ENCODE assay signal across 8 cellular contexts in the genomic region with DNA sequence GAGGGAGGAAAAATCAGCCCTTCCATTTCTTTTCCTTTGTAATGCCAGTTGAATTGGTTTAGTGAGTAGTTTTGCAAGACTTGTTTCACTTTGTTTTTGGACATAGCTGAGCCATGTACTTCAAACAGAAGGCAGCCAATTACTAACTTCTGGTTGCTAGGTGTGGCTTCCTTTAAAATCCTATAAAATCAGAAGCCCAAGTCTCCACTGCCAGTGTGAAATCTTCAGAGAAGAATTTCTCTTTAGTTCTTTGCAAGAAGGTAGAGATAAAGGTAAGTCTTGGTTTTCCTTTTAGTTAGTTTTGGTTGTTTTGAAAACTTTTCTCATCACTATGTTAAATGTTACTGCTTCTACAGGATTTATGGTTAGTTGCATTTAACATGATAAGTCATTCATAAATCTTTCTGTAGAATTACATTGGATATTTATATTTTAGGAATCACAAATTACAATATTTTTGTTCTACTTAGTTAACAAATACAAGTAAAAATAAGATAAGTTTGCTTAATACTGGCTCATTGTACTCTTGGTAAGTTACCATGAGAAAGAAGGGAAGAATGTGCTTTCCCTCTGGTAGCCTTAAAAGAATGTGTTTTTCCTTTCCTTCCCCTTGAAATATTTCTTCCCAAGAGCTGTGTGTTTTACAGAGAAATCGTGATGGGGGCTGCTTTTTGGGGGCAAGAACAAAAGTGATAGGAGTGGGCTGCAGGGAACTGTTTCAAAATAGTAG. TPM values are rescaled to one million over a fixed set of nuclear protein-coding genes. Genes with fewer than 3 reads are reported as not detected.
DNase-seq lines count a peak whose midpoint lies in the region; ATAC-seq and TF ChIP-seq lines count a peak whose summit lies in the region.

A gene with protein sequence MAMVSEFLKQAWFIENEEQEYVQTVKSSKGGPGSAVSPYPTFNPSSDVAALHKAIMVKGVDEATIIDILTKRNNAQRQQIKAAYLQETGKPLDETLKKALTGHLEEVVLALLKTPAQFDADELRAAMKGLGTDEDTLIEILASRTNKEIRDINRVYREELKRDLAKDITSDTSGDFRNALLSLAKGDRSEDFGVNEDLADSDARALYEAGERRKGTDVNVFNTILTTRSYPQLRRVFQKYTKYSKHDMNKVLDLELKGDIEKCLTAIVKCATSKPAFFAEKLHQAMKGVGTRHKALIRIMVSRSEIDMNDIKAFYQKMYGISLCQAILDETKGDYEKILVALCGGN (plus strand): TSS at position 213 of the 730 bp plus-strand sequence. CDS start 6,671 bp downstream, outside the sequence.

- in situ Hi-C loops in Panc1 (cut with HindIII; ENCODE audit: low pct_unique_long_range_greater_than_20kb, low sequenced_read_pairs) = no loop called here

- peaks cover 41% of the 10 kb centered on the region for H3K4me1 ChIP-seq in Panc1 (ENCODE audit: control insufficient read depth, insufficient read depth, low read length)
- peaks cover 3% of the 10 kb centered on the region for H3K4me1 ChIP-seq in urinary bladder (ENCODE audit: insufficient read depth)

- ATAC-seq in GM18868 (IDR thresholded peaks at IDR 0.05; ENCODE audit: unreplicated experiment) (peak; percentile 25), Panc1 (peak; percentile 79), HG02938 (IDR thresholded peaks at IDR 0.05; ENCODE audit: unreplicated experiment) (no peak), GM21390 (IDR thresholded peaks at IDR 0.05; ENCODE audit: unreplicated experiment) (no peak)

- H3K4me3 ChIP-seq in Panc1 (ENCODE audit: low read depth in 2 of 2, low read length in 2 of 2) (peak within 1 kb of the TSS; percentile 56 to 82), coronary artery (peak within 1 kb of the TSS; percentile 71), urinary bladder (ENCODE audit: low read depth, low read length) (peak within 1 kb of the TSS; percentile 54)

- no peak for DNase-seq in Panc1 (ENCODE audit: low read depth, low spot score)
- DNase-seq in coronary artery (ENCODE audit: low spot score) = no peak
- peak; percentile 90 to 95 for DNase-seq in lung microvascular endothelial cell (ENCODE audit: low read depth in 2 of 2)
- no peak for DNase-seq in germinal center (ENCODE audit: low spot score)

- no peak for TF ChIP-seq CTCF in Panc1 (IDR thresholded peaks at IDR 0.05)
- TF ChIP-seq CTCF in coronary artery (IDR thresholded peaks at IDR 0.05) = no peak

- intact Hi-C loops in Panc1 (cut with micrococcal nuclease; ENCODE audit: unreplicated experiment) = loop anchor here (5.0 kb wide), 1 partner anchor 40 kb away; no protein-coding TSS in a partner anchor

- CTCF ChIA-PET in Panc1 (lab: Charles Lee) = no interaction called here

- peaks cover 4% of the 10 kb centered on the region; the same call in 1 of the 2 replicates for H3K36me3 ChIP-seq in Panc1 (ENCODE audit: control insufficient read depth, insufficient read depth, low read length)
- no peaks in the 10 kb centered on the region for H3K36me3 ChIP-seq in urinary bladder (ENCODE audit: insufficient read depth)

- H3K27ac ChIP-seq in Panc1 (ENCODE audit: low read length) = peak within 1 kb of the TSS; percentile 93
- H3K27ac ChIP-seq in coronary artery = peak within 1 kb of the TSS; percentile 47 to 87
- peak within 1 kb of the TSS; percentile 89 for H3K27ac ChIP-seq in urinary bladder (ENCODE audit: low read depth)

- POLR2A ChIA-PET in Panc1 (lab: Charles Lee) = no interaction called here

- H3K9me3 ChIP-seq in Panc1 (ENCODE audit: control insufficient read depth, insufficient read depth, low read depth, low read length) = no peaks in the 10 kb centered on the region

- H3K27me3 ChIP-seq in Panc1 (ENCODE audit: control insufficient read depth, insufficient read depth, low read length) = no peaks in the 10 kb centered on the region

- no TSS peak for BruUV-seq in Panc1 (replicated peaks; lab: Mats Ljungman, UMichigan)

- WGBS in urinary bladder = 4% methylated on average over 1 of the region's 1 CpG

RNA-seq across cellular contexts. Expression of the gene that starts here (rescaled TPM):
- total RNA-seq in Panc1 (2021; ENCODE audit: unreplicated experiment) (72.0 TPM), lung microvascular endothelial cell (311 and 467 TPM in 2 replicates), urinary bladder (353 TPM)
- polyA plus RNA-seq in Panc1 (2012; ENCODE audit: insufficient read length) = 34.8 TPM
- 221 TPM for polyA plus RNA-seq in urinary bladder

Comparison
In these comparisons a context has a peak if more than half of its experiments do, and no peak if none do; other contexts are left out.
1. ATAC-seq: peak in GM18868 (single experiment) and Panc1 (single experiment); none in HG02938 (single experiment) and GM21390 (single experiment).
2. DNase-seq: peak in lung microvascular endothelial cell (2 of 2); none in Panc1 (single experiment), coronary artery (single experiment) and germinal center (single experiment).
3. Peak in every context shown above with its lines, with median percentiles within 50 percentile points of each other: H3K27ac ChIP-seq and H3K4me3 ChIP-seq.